8 cellular contexts compared by ENCODE assay signal in the genomic region with DNA sequence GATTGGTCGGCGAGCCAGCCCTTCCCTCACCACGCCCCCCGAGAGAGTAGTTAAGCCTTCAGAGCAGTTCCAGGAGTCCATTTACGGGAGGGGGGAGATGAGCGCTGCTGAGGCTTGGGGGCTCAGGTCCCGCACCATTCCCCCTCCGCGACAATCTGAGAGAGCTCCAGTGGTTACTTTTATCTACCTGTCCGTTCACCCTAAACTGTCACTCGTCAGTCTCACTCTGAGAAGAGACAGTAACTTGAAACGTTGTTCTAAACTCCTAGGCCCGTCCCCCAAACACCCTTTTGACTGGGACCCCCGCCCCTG. TPM values are rescaled to one million over a fixed set of nuclear protein-coding genes. Genes with fewer than 3 reads are reported as not detected.
A peak's percentile ranks its signal among the peaks of the same experiment; 100 is the strongest.
DNase-seq lines count a peak whose midpoint lies in the region; TF ChIP-seq lines count a peak whose summit lies in the region.

No MANE protein-coding gene starts in this region.

- no peak for TF ChIP-seq POLR2A in ovary (IDR thresholded peaks at IDR 0.05)

- TF ChIP-seq EP300 in ovary (IDR thresholded peaks at IDR 0.05), result no peak

- no peak for TF ChIP-seq CTCF in fibroblast of pulmonary artery (IDR thresholded peaks at IDR 0.05; ENCODE audit: low read length, missing control alignments)
- TF ChIP-seq CTCF in ovary (IDR thresholded peaks at IDR 0.05), result no peak

- H3K9me3 ChIP-seq in HUES64 (ENCODE audit: insufficient read depth, low read depth, low read length), result no peaks in the 10 kb centered on the region
- no peaks in the 10 kb centered on the region for H3K9me3 ChIP-seq in ovary

- intact Hi-C loops in ovary (cut with DNase I), result no loop called here

- peak overlapping the region; percentile 80; the same call in 1 of the 2 replicates for H3K9ac ChIP-seq in HUES64 (ENCODE audit: low read depth, low read length)

- H3K36me3 ChIP-seq in HUES64 (ENCODE audit: insufficient read depth, low read length) (no peaks in the 10 kb centered on the region), ovary (no peaks in the 10 kb centered on the region)

- H3K4me1 ChIP-seq in HUES64 (ENCODE audit: insufficient read depth, low read length) (peaks cover 4% of the 10 kb centered on the region; the same call in 1 of the 2 replicates), ovary (ENCODE audit: insufficient read depth) (peaks cover 12% of the 10 kb centered on the region)

- WGBS in HUES64, result 6% methylated on average over 13 of the region's 14 CpGs
- 0 to 1% (median 1%) methylated on average over 14 of the region's 14 CpGs for WGBS in ovary, 3 donors

- H3K27ac ChIP-seq in HUES64 (ENCODE audit: low read depth, low read length) (peak overlapping the region; percentile 97; the same call in 1 of the 2 replicates), ovary (peak overlapping the region; percentile 90 to 95)

- DNase-seq in NCI-H146 (lab: John Stamatoyannopoulos, UW) (peak; percentile 79), NCI-H146 treated with DMSO at 0.1 percent for 48 hours (lab: John Stamatoyannopoulos, UW; ENCODE audit: unreplicated experiment) (no peak), fibroblast of pulmonary artery (ENCODE audit: low read depth) (no peak), ovary (no peak), GM19240 (ENCODE audit: insufficient read length, low spot score) (no peak), pons (ENCODE audit: low spot score) (no peak)
- DNase-seq in activated CD4-positive, alpha-beta T cell treated with anti-CD3 and anti-CD28 coated beads for 48 hours, result peak; percentile 86

- H3K27me3 ChIP-seq in HUES64 (ENCODE audit: insufficient read depth, low read length) (peaks cover 22% of the 10 kb centered on the region), ovary (no peaks in the 10 kb centered on the region)

- H3K4me3 ChIP-seq in HUES64 (ENCODE audit: low read length) (peak overlapping the region; percentile 88), fibroblast of pulmonary artery (replicated peaks; ENCODE audit: low read depth, low read length) (peak overlapping the region; percentile 97), ovary (peak overlapping the region; percentile 53)

RNA-seq across cellular contexts. Expression of a gene that starts 2.0 kb away (rescaled TPM):
- 0.25 TPM for polyA plus RNA-seq in HUES64 (2013, experiment 1 of 2)
- polyA plus RNA-seq in HUES64 (2013, experiment 2 of 2), result 0.44 TPM
- total RNA-seq in ovary, result 100 to 1,000 TPM in 3 of 7 donors, 10 to 100 TPM in 2, 1 to 10 TPM in 2; 2.9 to 295 (median 44.3) TPM
- 100 to 1,000 TPM in 1 of 2 donors, 1 to 10 TPM in 1; 4.9 to 142 TPM for polyA plus RNA-seq in ovary

RNA-seq across cellular contexts. Expression of a gene that starts 27.1 kb away (rescaled TPM):
- 17.2 TPM for polyA plus RNA-seq in HUES64 (2013, experiment 1 of 2)
- 18.8 TPM for polyA plus RNA-seq in HUES64 (2013, experiment 2 of 2)
- 1 to 10 TPM in 5 of 7 donors, under 1 TPM in 2; 0.63 to 4.7 (median 2.5) TPM for total RNA-seq in ovary
- polyA plus RNA-seq in ovary, result 1 to 10 TPM; 3.0 to 5.0 TPM

RNA-seq across cellular contexts. Expression of a gene that starts 28.5 kb away (rescaled TPM):
- 5.5 TPM for polyA plus RNA-seq in HUES64 (2013, experiment 1 of 2)
- polyA plus RNA-seq in HUES64 (2013, experiment 2 of 2), result 4.8 TPM
- total RNA-seq in ovary, result 1 to 10 TPM in 3 of 7 donors, under 1 TPM in 3, not detected in 1; 0.40 to 1.7 (median 1.0) TPM
- under 1 TPM; 0.21 to 0.93 TPM for polyA plus RNA-seq in ovary

RNA-seq across cellular contexts. Expression of a gene that starts 37.5 kb away (rescaled TPM):
- polyA plus RNA-seq in HUES64 (2013, experiment 1 of 2), result 92.8 TPM
- 93.5 TPM for polyA plus RNA-seq in HUES64 (2013, experiment 2 of 2)
- 10 to 100 TPM; 15.7 to 83.2 (median 58.2) TPM for total RNA-seq in ovary
- polyA plus RNA-seq in ovary, result 10 to 100 TPM; 23.9 to 48.4 TPM

RNA-seq across cellular contexts. Expression of a gene that starts 46.1 kb away (rescaled TPM):
- 34.4 TPM for polyA plus RNA-seq in HUES64 (2013, experiment 1 of 2)
- polyA plus RNA-seq in HUES64 (2013, experiment 2 of 2), result 45.5 TPM
- 10 to 100 TPM; 70.7 to 98.6 (median 83.9) TPM for total RNA-seq in ovary
- 10 to 100 TPM; 41.1 to 64.3 TPM for polyA plus RNA-seq in ovary

Comparison
In these comparisons a context has a peak if more than half of its experiments do, and no peak if none do; other contexts are left out.
1. DNase-seq: peak in NCI-H146 (single experiment) and activated CD4-positive, alpha-beta T cell treated with anti-CD3 and anti-CD28 coated beads for 48 hours (single experiment); none in NCI-H146 treated with DMSO at 0.1 percent for 48 hours (single experiment), fibroblast of pulmonary artery (single experiment), ovary (0 of 5), GM19240 (single experiment) and pons (single experiment).
2. Peak in every context shown above with its lines, with median percentiles within 50 percentile points of each other: H3K4me3 ChIP-seq.